ENCODE assay signal across 12 cellular contexts in the genomic region with DNA sequence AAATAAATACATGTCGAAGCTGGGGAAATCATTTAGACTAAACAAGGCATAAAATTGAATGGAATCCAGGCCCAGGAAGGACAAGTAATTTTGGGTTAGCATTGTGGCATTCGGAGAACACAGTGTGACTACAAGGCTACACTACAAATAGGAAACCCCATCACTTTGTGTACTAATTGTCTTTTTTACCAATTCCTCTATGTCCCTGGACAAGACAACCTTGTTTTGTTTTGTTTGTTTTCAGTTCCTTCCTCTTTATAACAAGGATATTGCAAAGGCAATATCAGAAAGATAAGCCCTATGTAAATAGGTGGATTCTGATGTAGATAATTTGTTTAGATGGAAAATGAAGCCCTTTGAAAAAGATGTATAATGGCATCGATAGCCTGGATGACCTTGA.
DNase-seq lines count a peak whose midpoint lies in the region; ATAC-seq and TF ChIP-seq lines count a peak whose summit lies in the region.
"Had no signal": no experiment of that assay in that cellular context is flagged by ENCODE, and none has a peak within 500 bp of the region (broad histone marks: within the 10 kb centered on the region; RNA-seq: fewer than 3 reads in every experiment).

No MANE protein-coding gene starts in this region.

- peak overlapping the region in 3 of 4 donors; percentile 29 to 83 (median 77) for H3K4me3 Mint-ChIP-seq in IgD-negative memory B cell
- H3K4me3 Mint-ChIP-seq in natural killer cell, result no peak overlapping the region

- H3K27me3 Mint-ChIP-seq in IgD-negative memory B cell (peaks cover 1% of the 10 kb centered on the region), natural killer cell (ENCODE audit: low read depth in 2 of 2) (peaks cover 4 to 6% of the 10 kb centered on the region in 2 donors)

- peaks cover 32 to 42% (median 36%) of the 10 kb centered on the region in 3 donors for H3K4me1 Mint-ChIP-seq in IgD-negative memory B cell
- H3K4me1 Mint-ChIP-seq in natural killer cell, result peaks cover 35 to 36% of the 10 kb centered on the region in 2 donors

- DNase-seq in caudate nucleus (lab: John Stamatoyannopoulos, UW), result no peak
- no peak for DNase-seq in natural killer cell
- no peak for DNase-seq in SK-N-DZ (ENCODE audit: low spot score)
- no peak for DNase-seq in NCI-H2107 (lab: John Stamatoyannopoulos, UW)
- DNase-seq: activated T-cell treated with anti-CD3 and anti-CD28 coated beads, Interleukin-2, amount 50 U/mL, for 1 hour; stimulated activated CD4-positive, alpha-beta T cell treated with anti-CD3 and anti-CD28 coated beads, Interleukin-2, amount 100 ng/mL, for 48 hours had no signal

- intact Hi-C loops in natural killer cell (cut with micrococcal nuclease), result no loop called here

- H3K27ac ChIP-seq in 22Rv1, result peak overlapping the region; percentile 85; the same call in 1 of the 2 replicates
- H3K27ac ChIP-seq in caudate nucleus (ENCODE audit: low read depth, low read length), result peak overlapping the region; percentile 99
- H3K27ac ChIP-seq: neural progenitor cell had no signal

- ATAC-seq in natural killer cell, result no peak
- no peak for ATAC-seq in GM21360 (IDR thresholded peaks at IDR 0.05; ENCODE audit: unreplicated experiment)
- ATAC-seq in GM19023 (IDR thresholded peaks at IDR 0.05; ENCODE audit: unreplicated experiment), result no peak
- ATAC-seq: WTC11 had no signal

- no peaks in the 10 kb centered on the region for H3K9me3 Mint-ChIP-seq in IgD-negative memory B cell
- H3K9me3 Mint-ChIP-seq in natural killer cell, result no peaks in the 10 kb centered on the region
- H3K9me3 Mint-ChIP-seq: neural progenitor cell, WTC11 had no signal

- peak overlapping the region in 2 of 3 donors; percentile 89 to 98 for H3K27ac Mint-ChIP-seq in IgD-negative memory B cell
- peak overlapping the region; percentile 78 to 99 for H3K27ac Mint-ChIP-seq in natural killer cell
- H3K27ac Mint-ChIP-seq: neural progenitor cell, WTC11 had no signal

- H3K36me3 Mint-ChIP-seq in IgD-negative memory B cell, result no peaks in the 10 kb centered on the region
- no peaks in the 10 kb centered on the region for H3K36me3 Mint-ChIP-seq in natural killer cell
- H3K36me3 Mint-ChIP-seq: neural progenitor cell, WTC11 had no signal

- TF ChIP-seq CTCF in 22Rv1 (IDR thresholded peaks at IDR 0.05) (no peak), natural killer cell (IDR thresholded peaks at IDR 0.05) (no peak)
